Comparison of ENCODE assay signal across 14 cellular contexts in genomic region chr2:187935126-187935525, GRCh38.
DNase-seq lines count a peak whose midpoint lies in the region; ATAC-seq and TF ChIP-seq lines count a peak whose summit lies in the region.
"Had no signal": no experiment of that assay in that cellular context is flagged by ENCODE, and none has a peak within 500 bp of the region (broad histone marks: within the 10 kb centered on the region; RNA-seq: fewer than 3 reads in every experiment).

No MANE protein-coding gene starts in this region.

- H3K27ac ChIP-seq in right atrium auricular region (no peak overlapping the region), neural progenitor cell (no peak overlapping the region), aorta (ENCODE audit: low read depth in 1 of 2, low read length in 2 of 2) (no peak overlapping the region), transverse colon (no peak overlapping the region)
- H3K27ac ChIP-seq: BLaER1 treated with 17β-estradiol and CSF1 and Interleukin-3, amounts not matched to agents 10 nM and 100 nM had no signal

- no peak overlapping the region for H3K9ac ChIP-seq in neural progenitor cell
- H3K9ac ChIP-seq: BLaER1 treated with 17β-estradiol and CSF1 and Interleukin-3, amounts not matched to agents 10 nM and 100 nM had no signal

- no peaks in the 10 kb centered on the region for H4K20me1 ChIP-seq in neural progenitor cell (ENCODE audit: low read depth)
- H4K20me1 ChIP-seq: BLaER1 treated with 17β-estradiol and CSF1 and Interleukin-3, amounts not matched to agents 10 nM and 100 nM had no signal

- in situ Hi-C loops in transverse colon (cut with MboI; ENCODE audit: low pct_ligation_motif_present in 1 of 4, low pct_unique_long_range_greater_than_20kb in 1 of 4, low sequenced_read_pairs in 3 of 4) = no loop called here

- H3K4me3 Mint-ChIP-seq in neural progenitor cell = no peak overlapping the region
- H3K4me3 Mint-ChIP-seq: B cell; CD8-positive, alpha-beta T cell had no signal

- H3K4me1 ChIP-seq in right atrium auricular region (no peaks in the 10 kb centered on the region), neural progenitor cell (no peaks in the 10 kb centered on the region), aorta (ENCODE audit: control insufficient read depth in 1 of 2, insufficient read depth in 2 of 2, low read length in 2 of 2) (peaks cover 0 to 6% of the 10 kb centered on the region in 2 donors), transverse colon (no peaks in the 10 kb centered on the region)
- H3K4me1 ChIP-seq: HAP-1 had no signal

- H3K27me3 Mint-ChIP-seq in neural progenitor cell (ENCODE audit: insufficient read depth, low read depth) = peaks cover 2% of the 10 kb centered on the region
- H3K27me3 Mint-ChIP-seq: B cell had no signal

- WGBS in aorta, 2 donors = 36 to 38% methylated on average over 6 of the region's 6 CpGs
- 95% methylated on average over 6 of the region's 6 CpGs; no CpG with 5 or more reads in 1 of the 2 donors for WGBS in transverse colon (ENCODE audit: low coverage in 1 of 2), 2 donors

- no peaks in the 10 kb centered on the region for H3K27me3 ChIP-seq in right atrium auricular region
- no peaks in the 10 kb centered on the region for H3K27me3 ChIP-seq in neural progenitor cell
- H3K27me3 ChIP-seq in aorta (ENCODE audit: control insufficient read depth in 1 of 2, insufficient read depth in 2 of 2, low read length in 1 of 2) = no peaks in the 10 kb centered on the region
- H3K27me3 ChIP-seq in transverse colon = no peaks in the 10 kb centered on the region
- H3K27me3 ChIP-seq: BLaER1 treated with 17β-estradiol and CSF1 and Interleukin-3, amounts not matched to agents 10 nM and 100 nM had no signal

- intact Hi-C loops in Right ventricle myocardium superior (cut with DNase I) (no loop called here), aorta (cut with DNase I) (no loop called here), transverse colon (cut with DNase I; ENCODE audit: low total_unique reads) (no loop called here)

- no peak for TF ChIP-seq EP300 in transverse colon (IDR thresholded peaks at IDR 0.05; ENCODE audit: low read depth)

- no peak overlapping the region for H3K27ac Mint-ChIP-seq in neural progenitor cell
- H3K27ac Mint-ChIP-seq: B cell; CD8-positive, alpha-beta T cell had no signal

- ATAC-seq in Right ventricle myocardium superior (ENCODE audit: poor library complexity) (no peak), aorta (ENCODE audit: low FRiP score) (peak; percentile 11), GM18858 (IDR thresholded peaks at IDR 0.05; ENCODE audit: unreplicated experiment) (no peak)
- ATAC-seq: CD8-positive, alpha-beta T cell had no signal

- TF ChIP-seq CTCF in right atrium auricular region (IDR thresholded peaks at IDR 0.05) (no peak), neural progenitor cell (IDR thresholded peaks at IDR 0.05) (no peak), transverse colon (IDR thresholded peaks at IDR 0.05) (no peak)

- H2AFZ ChIP-seq in neural progenitor cell (replicated peaks) = peak overlapping the region; percentile 45

- no peak overlapping the region for H3K4me2 ChIP-seq in neural progenitor cell
- H3K4me2 ChIP-seq: BLaER1 treated with 17β-estradiol and CSF1 and Interleukin-3, amounts not matched to agents 10 nM and 100 nM had no signal

- no peak overlapping the region for H3K4me3 ChIP-seq in right atrium auricular region
- H3K4me3 ChIP-seq in neural progenitor cell = no peak overlapping the region
- H3K4me3 ChIP-seq in aorta (ENCODE audit: low read length in 2 of 2) = no peak overlapping the region
- H3K4me3 ChIP-seq in transverse colon = no peak overlapping the region
- H3K4me3 ChIP-seq: BLaER1 treated with 17β-estradiol and CSF1 and Interleukin-3, amounts not matched to agents 10 nM and 100 nM; HAP-1 had no signal

- no peaks in the 10 kb centered on the region for H3K36me3 Mint-ChIP-seq in neural progenitor cell
- H3K36me3 Mint-ChIP-seq: CD8-positive, alpha-beta T cell had no signal

- H3F3A ChIP-seq in neural progenitor cell (ENCODE audit: low read depth) = no peaks in the 10 kb centered on the region

- DNase-seq in Right ventricle myocardium superior = peak; percentile 32
- DNase-seq in right atrium auricular region (ENCODE audit: low spot score) = no peak
- DNase-seq in NCI-H446 treated with DMSO at 0.1 percent for 48 hours (lab: John Stamatoyannopoulos, UW) = peak; percentile 56
- no peak for DNase-seq in neural progenitor cell (ENCODE audit: low spot score)
- DNase-seq in aorta = no peak
- DNase-seq in transverse colon = no peak
- DNase-seq: Calu3; CD8-positive, alpha-beta T cell; DMS79 treated with DMSO at 0.1 percent for 48 hours; GF-D8 had no signal

- no peaks in the 10 kb centered on the region for H3K4me1 Mint-ChIP-seq in neural progenitor cell
- H3K4me1 Mint-ChIP-seq: B cell had no signal

- H3K79me2 ChIP-seq in neural progenitor cell (ENCODE audit: low read depth) = no peaks in the 10 kb centered on the region

- H3K36me3 ChIP-seq in right atrium auricular region (no peaks in the 10 kb centered on the region), neural progenitor cell (no peaks in the 10 kb centered on the region), aorta (ENCODE audit: control insufficient read depth in 1 of 2, insufficient read depth in 2 of 2, low read length in 1 of 2) (no peaks in the 10 kb centered on the region), transverse colon (no peaks in the 10 kb centered on the region)
- H3K36me3 ChIP-seq: BLaER1 treated with 17β-estradiol and CSF1 and Interleukin-3, amounts not matched to agents 10 nM and 100 nM; HAP-1 had no signal

- H3K9me3 ChIP-seq in right atrium auricular region (no peaks in the 10 kb centered on the region), neural progenitor cell (ENCODE audit: low read depth) (no peaks in the 10 kb centered on the region), aorta (ENCODE audit: control insufficient read depth, low read length) (no peaks in the 10 kb centered on the region), transverse colon (no peaks in the 10 kb centered on the region)
- H3K9me3 ChIP-seq: HAP-1 had no signal

- H3K9me3 Mint-ChIP-seq in neural progenitor cell = no peaks in the 10 kb centered on the region
- H3K9me3 Mint-ChIP-seq: CD8-positive, alpha-beta T cell had no signal

- TF ChIP-seq POLR2A in transverse colon (IDR thresholded peaks at IDR 0.05) = no peak

Comparison
In these comparisons a context has a peak if more than half of its experiments do, and no peak if none do; other contexts are left out.
1. DNase-seq: peak in Right ventricle myocardium superior (single experiment) and NCI-H446 treated with DMSO at 0.1 percent for 48 hours (single experiment); none in right atrium auricular region (single experiment), neural progenitor cell (single experiment), aorta (0 of 2) and transverse colon (single experiment).